ENCODE assay signal across 2 cellular contexts in the genomic region with DNA sequence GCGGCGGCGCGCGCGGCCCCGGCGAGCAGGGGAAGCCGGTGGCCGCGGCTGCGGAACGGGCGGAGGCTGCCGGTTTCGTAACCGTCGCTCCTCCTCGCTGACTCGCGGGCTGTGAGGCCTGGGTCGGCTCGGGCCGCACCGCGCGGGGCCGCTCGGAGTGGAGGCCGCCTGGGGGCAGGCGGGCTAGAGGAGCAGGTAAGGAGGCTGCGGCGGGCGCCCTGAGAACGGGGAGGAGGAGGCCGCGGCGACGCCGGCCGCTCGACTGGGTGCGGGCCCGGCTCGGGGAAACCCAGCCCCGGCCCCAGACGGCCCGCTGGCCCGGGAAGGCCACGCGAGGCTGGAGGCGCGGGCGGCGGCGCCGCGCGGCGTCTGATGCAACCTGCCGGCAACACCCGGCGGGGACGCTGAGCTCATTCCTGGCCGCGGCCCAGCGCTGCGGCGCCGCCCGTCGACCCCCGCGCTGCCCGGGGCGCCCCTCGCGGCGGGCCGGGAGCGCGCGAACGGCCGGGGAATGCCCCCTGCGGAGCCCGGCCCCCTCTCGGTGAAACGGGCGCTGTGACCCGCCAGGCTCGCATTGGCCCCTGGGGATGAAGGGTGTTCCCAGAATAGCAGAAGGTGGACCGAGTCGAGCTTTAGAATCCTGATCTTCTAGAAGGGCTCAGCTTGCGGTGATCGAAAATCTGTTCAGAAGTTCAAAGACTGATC.
TF ChIP-seq lines count a peak whose summit lies in the region.

A gene (plus strand): TSS at position 9 of the 705 bp plus-strand sequence. CDS start 5,531 bp downstream, outside the sequence.

TF ChIP-seq in SK-N-SH treated with all-trans-retinoic acid at 6 μM for 48 hours, 23 proteins besides CTCF, POLR2A, EP300 and RAD21:
- TF ChIP-seq, protein P1, sequence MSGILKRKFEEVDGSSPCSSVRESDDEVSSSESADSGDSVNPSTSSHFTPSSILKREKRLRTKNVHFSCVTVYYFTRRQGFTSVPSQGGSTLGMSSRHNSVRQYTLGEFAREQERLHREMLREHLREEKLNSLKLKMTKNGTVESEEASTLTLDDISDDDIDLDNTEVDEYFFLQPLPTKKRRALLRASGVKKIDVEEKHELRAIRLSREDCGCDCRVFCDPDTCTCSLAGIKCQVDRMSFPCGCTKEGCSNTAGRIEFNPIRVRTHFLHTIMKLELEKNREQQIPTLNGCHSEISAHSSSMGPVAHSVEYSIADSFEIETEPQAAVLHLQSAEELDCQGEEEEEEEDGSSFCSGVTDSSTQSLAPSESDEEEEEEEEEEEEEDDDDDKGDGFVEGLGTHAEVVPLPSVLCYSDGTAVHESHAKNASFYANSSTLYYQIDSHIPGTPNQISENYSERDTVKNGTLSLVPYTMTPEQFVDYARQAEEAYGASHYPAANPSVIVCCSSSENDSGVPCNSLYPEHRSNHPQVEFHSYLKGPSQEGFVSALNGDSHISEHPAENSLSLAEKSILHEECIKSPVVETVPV (CRISPR knock-in tag; IDR thresholded peaks at IDR 0.05), result no peak
- no peak for TF ChIP-seq PPARA (CRISPR knock-in tag; IDR thresholded peaks at IDR 0.05; ENCODE audit: borderline replicate concordance)
- TF ChIP-seq BACH2 (CRISPR knock-in tag; IDR thresholded peaks at IDR 0.05; ENCODE audit: borderline replicate concordance), result no peak
- TF ChIP-seq CSDC2 (CRISPR knock-in tag; IDR thresholded peaks at IDR 0.05), result no peak
- TF ChIP-seq ZFP30 (CRISPR knock-in tag; IDR thresholded peaks at IDR 0.05), result no peak
- TF ChIP-seq ZFP3 (CRISPR knock-in tag; IDR thresholded peaks at IDR 0.05), result no peak
- no peak for TF ChIP-seq OSR1 (CRISPR knock-in tag; IDR thresholded peaks at IDR 0.05)
- TF ChIP-seq SNAI2 (CRISPR knock-in tag; IDR thresholded peaks at IDR 0.05), result no peak
- TF ChIP-seq, protein P2, sequence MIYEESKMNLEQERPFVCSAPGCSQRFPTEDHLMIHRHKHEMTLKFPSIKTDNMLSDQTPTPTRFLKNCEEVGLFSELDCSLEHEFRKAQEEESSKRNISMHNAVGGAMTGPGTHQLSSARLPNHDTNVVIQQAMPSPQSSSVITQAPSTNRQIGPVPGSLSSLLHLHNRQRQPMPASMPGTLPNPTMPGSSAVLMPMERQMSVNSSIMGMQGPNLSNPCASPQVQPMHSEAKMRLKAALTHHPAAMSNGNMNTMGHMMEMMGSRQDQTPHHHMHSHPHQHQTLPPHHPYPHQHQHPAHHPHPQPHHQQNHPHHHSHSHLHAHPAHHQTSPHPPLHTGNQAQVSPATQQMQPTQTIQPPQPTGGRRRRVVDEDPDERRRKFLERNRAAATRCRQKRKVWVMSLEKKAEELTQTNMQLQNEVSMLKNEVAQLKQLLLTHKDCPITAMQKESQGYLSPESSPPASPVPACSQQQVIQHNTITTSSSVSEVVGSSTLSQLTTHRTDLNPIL (CRISPR knock-in tag; IDR thresholded peaks at IDR 0.05; ENCODE audit: low read depth), result no peak
- no peak for TF ChIP-seq TOX (CRISPR knock-in tag; IDR thresholded peaks at IDR 0.05; ENCODE audit: borderline replicate concordance)
- TF ChIP-seq TCF4 (CRISPR knock-in tag; IDR thresholded peaks at IDR 0.05; ENCODE audit: borderline replicate concordance), result no peak

TF ChIP-seq in GM12878, 131 proteins besides CTCF, POLR2A, EP300 and RAD21 (continued from another document and continues in another):
- TF ChIP-seq, protein P3, sequence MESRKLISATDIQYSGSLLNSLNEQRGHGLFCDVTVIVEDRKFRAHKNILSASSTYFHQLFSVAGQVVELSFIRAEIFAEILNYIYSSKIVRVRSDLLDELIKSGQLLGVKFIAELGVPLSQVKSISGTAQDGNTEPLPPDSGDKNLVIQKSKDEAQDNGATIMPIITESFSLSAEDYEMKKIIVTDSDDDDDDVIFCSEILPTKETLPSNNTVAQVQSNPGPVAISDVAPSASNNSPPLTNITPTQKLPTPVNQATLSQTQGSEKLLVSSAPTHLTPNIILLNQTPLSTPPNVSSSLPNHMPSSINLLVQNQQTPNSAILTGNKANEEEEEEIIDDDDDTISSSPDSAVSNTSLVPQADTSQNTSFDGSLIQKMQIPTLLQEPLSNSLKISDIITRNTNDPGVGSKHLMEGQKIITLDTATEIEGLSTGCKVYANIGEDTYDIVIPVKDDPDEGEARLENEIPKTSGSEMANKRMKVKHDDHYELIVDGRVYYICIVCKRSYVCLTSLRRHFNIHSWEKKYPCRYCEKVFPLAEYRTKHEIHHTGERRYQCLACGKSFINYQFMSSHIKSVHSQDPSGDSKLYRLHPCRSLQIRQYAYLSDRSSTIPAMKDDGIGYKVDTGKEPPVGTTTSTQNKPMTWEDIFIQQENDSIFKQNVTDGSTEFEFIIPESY (IDR thresholded peaks at IDR 0.05), result no peak
- 0 out of 2 replicates have a peak, but pooled peaks have one; percentile 34 for TF ChIP-seq CHD1 (IDR thresholded peaks at IDR 0.05; ENCODE audit: low read depth, low read length)
- TF ChIP-seq ZNF274 (IDR thresholded peaks at IDR 0.05; ENCODE audit: insufficient read depth, insufficient read length), result no peak
- peak; percentile 35 for TF ChIP-seq RELA (IDR thresholded peaks at IDR 0.05; ENCODE audit: borderline replicate concordance, partially characterized antibody)
- peak; percentile 59; the same call in 1 of the 2 replicates for TF ChIP-seq ZNF207 (IDR thresholded peaks at IDR 0.05; ENCODE audit: borderline replicate concordance)
- TF ChIP-seq DPF2 (IDR thresholded peaks at IDR 0.05), result peak; percentile 88
- TF ChIP-seq ASH2L (IDR thresholded peaks at IDR 0.05; ENCODE audit: borderline replicate concordance, low read depth), result 0 out of 2 replicates have a peak, but pooled peaks have one; percentile 13
- 0 out of 2 replicates have a peak, but pooled peaks have one; percentile 4 for TF ChIP-seq RCOR1 (conservative IDR thresholded peaks at IDR 0.05; ENCODE audit: low read depth, low read length)
- no peak for TF ChIP-seq CBX3 (IDR thresholded peaks at IDR 0.05; ENCODE audit: borderline replicate concordance, low read depth)
- peak; percentile 88 for TF ChIP-seq GATAD2B (conservative IDR thresholded peaks at IDR 0.05; ENCODE audit: low read depth)
- TF ChIP-seq, protein P4, sequence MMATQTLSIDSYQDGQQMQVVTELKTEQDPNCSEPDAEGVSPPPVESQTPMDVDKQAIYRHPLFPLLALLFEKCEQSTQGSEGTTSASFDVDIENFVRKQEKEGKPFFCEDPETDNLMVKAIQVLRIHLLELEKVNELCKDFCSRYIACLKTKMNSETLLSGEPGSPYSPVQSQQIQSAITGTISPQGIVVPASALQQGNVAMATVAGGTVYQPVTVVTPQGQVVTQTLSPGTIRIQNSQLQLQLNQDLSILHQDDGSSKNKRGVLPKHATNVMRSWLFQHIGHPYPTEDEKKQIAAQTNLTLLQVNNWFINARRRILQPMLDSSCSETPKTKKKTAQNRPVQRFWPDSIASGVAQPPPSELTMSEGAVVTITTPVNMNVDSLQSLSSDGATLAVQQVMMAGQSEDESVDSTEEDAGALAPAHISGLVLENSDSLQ (IDR thresholded peaks at IDR 0.05), result 0 out of 2 replicates have a peak, but pooled peaks have one; percentile 7
- TF ChIP-seq IRF4 (IDR thresholded peaks at IDR 0.05; ENCODE audit: low read depth, low read length), result no peak
- peak; percentile 56 for TF ChIP-seq MYC (IDR thresholded peaks at IDR 0.05; ENCODE audit: insufficient read depth, insufficient read length, insufficient replicate concordance, low read length, severe bottlenecking)
- TF ChIP-seq, protein P5, sequence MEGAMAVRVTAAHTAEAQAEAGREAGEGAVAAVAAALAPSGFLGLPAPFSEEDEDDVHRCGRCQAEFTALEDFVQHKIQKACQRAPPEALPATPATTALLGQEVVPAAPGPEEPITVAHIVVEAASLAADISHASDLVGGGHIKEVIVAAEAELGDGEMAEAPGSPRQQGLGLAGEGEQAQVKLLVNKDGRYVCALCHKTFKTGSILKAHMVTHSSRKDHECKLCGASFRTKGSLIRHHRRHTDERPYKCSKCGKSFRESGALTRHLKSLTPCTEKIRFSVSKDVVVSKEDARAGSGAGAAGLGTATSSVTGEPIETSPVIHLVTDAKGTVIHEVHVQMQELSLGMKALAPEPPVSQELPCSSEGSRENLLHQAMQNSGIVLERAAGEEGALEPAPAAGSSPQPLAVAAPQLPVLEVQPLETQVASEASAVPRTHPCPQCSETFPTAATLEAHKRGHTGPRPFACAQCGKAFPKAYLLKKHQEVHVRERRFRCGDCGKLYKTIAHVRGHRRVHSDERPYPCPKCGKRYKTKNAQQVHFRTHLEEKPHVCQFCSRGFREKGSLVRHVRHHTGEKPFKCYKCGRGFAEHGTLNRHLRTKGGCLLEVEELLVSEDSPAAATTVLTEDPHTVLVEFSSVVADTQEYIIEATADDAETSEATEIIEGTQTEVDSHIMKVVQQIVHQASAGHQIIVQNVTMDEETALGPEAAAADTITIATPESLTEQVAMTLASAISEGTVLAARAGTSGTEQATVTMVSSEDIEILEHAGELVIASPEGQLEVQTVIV (IDR thresholded peaks at IDR 0.05; ENCODE audit: borderline replicate concordance, partially characterized antibody), result no peak
- no peak for TF ChIP-seq ZNF24 (IDR thresholded peaks at IDR 0.05)
- TF ChIP-seq NFXL1 (IDR thresholded peaks at IDR 0.05; ENCODE audit: borderline replicate concordance), result no peak
- TF ChIP-seq MTA3 (IDR thresholded peaks at IDR 0.05; ENCODE audit: borderline replicate concordance, low read length), result no peak
- TF ChIP-seq, protein P6, sequence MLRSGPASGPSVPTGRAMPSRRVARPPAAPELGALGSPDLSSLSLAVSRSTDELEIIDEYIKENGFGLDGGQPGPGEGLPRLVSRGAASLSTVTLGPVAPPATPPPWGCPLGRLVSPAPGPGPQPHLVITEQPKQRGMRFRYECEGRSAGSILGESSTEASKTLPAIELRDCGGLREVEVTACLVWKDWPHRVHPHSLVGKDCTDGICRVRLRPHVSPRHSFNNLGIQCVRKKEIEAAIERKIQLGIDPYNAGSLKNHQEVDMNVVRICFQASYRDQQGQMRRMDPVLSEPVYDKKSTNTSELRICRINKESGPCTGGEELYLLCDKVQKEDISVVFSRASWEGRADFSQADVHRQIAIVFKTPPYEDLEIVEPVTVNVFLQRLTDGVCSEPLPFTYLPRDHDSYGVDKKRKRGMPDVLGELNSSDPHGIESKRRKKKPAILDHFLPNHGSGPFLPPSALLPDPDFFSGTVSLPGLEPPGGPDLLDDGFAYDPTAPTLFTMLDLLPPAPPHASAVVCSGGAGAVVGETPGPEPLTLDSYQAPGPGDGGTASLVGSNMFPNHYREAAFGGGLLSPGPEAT (IDR thresholded peaks at IDR 0.05; ENCODE audit: low read depth), result no peak
- TF ChIP-seq CREB1 (IDR thresholded peaks at IDR 0.05; ENCODE audit: low read depth), result no peak
- no peak for TF ChIP-seq SREBF2 (IDR thresholded peaks at IDR 0.05; ENCODE audit: low read length)
- TF ChIP-seq SPI1 (IDR thresholded peaks at IDR 0.05; ENCODE audit: borderline replicate concordance, insufficient read depth, low read depth, low read length), result no peak
- no peak for TF ChIP-seq TBL1XR1 (IDR thresholded peaks at IDR 0.05; ENCODE audit: low read depth, low read length)
- TF ChIP-seq, protein P7, sequence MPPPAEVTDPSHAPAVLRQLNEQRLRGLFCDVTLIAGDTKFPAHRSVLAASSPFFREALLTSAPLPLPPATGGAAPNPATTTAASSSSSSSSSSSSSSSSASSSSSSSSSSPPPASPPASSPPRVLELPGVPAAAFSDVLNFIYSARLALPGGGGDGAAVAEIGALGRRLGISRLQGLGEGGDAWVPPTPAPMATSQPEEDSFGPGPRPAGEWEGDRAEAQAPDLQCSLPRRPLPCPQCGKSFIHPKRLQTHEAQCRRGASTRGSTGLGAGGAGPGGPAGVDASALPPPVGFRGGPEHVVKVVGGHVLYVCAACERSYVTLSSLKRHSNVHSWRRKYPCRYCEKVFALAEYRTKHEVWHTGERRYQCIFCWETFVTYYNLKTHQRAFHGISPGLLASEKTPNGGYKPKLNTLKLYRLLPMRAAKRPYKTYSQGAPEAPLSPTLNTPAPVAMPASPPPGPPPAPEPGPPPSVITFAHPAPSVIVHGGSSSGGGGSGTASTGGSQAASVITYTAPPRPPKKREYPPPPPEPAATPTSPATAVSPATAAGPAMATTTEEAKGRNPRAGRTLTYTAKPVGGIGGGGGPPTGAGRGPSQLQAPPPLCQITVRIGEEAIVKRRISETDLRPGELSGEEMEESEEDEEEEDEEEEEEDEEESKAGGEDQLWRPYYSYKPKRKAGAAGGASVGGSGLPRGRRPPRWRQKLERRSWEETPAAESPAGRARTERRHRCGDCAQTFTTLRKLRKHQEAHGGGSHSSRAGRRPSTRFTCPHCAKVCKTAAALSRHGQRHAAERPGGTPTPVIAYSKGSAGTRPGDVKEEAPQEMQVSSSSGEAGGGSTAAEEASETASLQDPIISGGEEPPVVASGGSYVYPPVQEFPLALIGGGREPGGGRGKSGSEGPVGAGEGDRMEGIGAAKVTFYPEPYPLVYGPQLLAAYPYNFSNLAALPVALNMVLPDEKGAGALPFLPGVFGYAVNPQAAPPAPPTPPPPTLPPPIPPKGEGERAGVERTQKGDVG (CRISPR knock-in tag; IDR thresholded peaks at IDR 0.05), result no peak
- TF ChIP-seq POLR2AphosphoS5 (IDR thresholded peaks at IDR 0.05; ENCODE audit: low read length), result peak; percentile 74; the same call in 1 of the 2 replicates
- peak; percentile 39; the same call in 1 of the 2 replicates for TF ChIP-seq BACH1 (IDR thresholded peaks at IDR 0.05; ENCODE audit: borderline replicate concordance)
- TF ChIP-seq, protein P8, sequence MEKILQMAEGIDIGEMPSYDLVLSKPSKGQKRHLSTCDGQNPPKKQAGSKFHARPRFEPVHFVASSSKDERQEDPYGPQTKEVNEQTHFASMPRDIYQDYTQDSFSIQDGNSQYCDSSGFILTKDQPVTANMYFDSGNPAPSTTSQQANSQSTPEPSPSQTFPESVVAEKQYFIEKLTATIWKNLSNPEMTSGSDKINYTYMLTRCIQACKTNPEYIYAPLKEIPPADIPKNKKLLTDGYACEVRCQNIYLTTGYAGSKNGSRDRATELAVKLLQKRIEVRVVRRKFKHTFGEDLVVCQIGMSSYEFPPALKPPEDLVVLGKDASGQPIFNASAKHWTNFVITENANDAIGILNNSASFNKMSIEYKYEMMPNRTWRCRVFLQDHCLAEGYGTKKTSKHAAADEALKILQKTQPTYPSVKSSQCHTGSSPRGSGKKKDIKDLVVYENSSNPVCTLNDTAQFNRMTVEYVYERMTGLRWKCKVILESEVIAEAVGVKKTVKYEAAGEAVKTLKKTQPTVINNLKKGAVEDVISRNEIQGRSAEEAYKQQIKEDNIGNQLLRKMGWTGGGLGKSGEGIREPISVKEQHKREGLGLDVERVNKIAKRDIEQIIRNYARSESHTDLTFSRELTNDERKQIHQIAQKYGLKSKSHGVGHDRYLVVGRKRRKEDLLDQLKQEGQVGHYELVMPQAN (conservative IDR thresholded peaks at IDR 0.05), result peak; percentile 67
- peak; percentile 30 for TF ChIP-seq MEF2B (IDR thresholded peaks at IDR 0.05; ENCODE audit: partially characterized antibody, poor library complexity, severe bottlenecking)
- TF ChIP-seq SRF (IDR thresholded peaks at IDR 0.05; ENCODE audit: low read depth in 2 of 2, low read length in 2 of 2), result no peak
- TF ChIP-seq, protein P9, sequence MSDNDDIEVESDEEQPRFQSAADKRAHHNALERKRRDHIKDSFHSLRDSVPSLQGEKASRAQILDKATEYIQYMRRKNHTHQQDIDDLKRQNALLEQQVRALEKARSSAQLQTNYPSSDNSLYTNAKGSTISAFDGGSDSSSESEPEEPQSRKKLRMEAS (IDR thresholded peaks at IDR 0.05; ENCODE audit: low read depth, low read length), result peak; percentile 42
- peak; percentile 90 for TF ChIP-seq LARP7 (IDR thresholded peaks at IDR 0.05)
- TF ChIP-seq RBBP5 (conservative IDR thresholded peaks at IDR 0.05), result no peak
- TF ChIP-seq, protein P10, sequence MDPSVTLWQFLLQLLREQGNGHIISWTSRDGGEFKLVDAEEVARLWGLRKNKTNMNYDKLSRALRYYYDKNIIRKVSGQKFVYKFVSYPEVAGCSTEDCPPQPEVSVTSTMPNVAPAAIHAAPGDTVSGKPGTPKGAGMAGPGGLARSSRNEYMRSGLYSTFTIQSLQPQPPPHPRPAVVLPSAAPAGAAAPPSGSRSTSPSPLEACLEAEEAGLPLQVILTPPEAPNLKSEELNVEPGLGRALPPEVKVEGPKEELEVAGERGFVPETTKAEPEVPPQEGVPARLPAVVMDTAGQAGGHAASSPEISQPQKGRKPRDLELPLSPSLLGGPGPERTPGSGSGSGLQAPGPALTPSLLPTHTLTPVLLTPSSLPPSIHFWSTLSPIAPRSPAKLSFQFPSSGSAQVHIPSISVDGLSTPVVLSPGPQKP (IDR thresholded peaks at IDR 0.05; ENCODE audit: low read depth, low read length), result no peak
- TF ChIP-seq CHD4 (IDR thresholded peaks at IDR 0.05), result no peak
